25 cellular contexts compared by ENCODE assay signal in genomic region chr17:62923515-62924150, GRCh38.
"Had no signal": no experiment of that assay in that cellular context is flagged by ENCODE, and none has a peak within 500 bp of the region (broad histone marks: within the 10 kb centered on the region; RNA-seq: fewer than 3 reads in every experiment).

No MANE protein-coding gene starts in this region.

- ATAC-seq: heart right ventricle; mucosa of descending colon; naive thymus-derived CD8-positive, alpha-beta T cell; stimulated activated naive B cell treated with anti-CD40 and anti-IgM and Interleukin-4, amounts not matched to agents 10 μg/mL and 1 μg/mL and 100 μg/mL, for 72 hours; stimulated activated naive CD8-positive, alpha-beta T cell treated with anti-CD3 and anti-CD28 coated beads, Interleukin-15, amount 100 ng/mL, for 72 hours had no signal

- H3K4me1 Mint-ChIP-seq: naive thymus-derived CD8-positive, alpha-beta T cell; neural crest cell; stimulated activated naive B cell treated with anti-CD40 and anti-IgM and Interleukin-4, amounts not matched to agents 10 μg/mL and 1 μg/mL and 100 μg/mL, for 72 hours; stimulated activated naive CD8-positive, alpha-beta T cell treated with anti-CD3 and anti-CD28 coated beads, Interleukin-15, amount 100 ng/mL, for 72 hours had no signal

- H3K36me3 Mint-ChIP-seq: naive thymus-derived CD8-positive, alpha-beta T cell; stimulated activated naive B cell treated with anti-CD40 and anti-IgM and Interleukin-4, amounts not matched to agents 10 μg/mL and 1 μg/mL and 100 μg/mL, for 72 hours had no signal

- H3K4me3 Mint-ChIP-seq: endodermal cell; naive thymus-derived CD8-positive, alpha-beta T cell; neural crest cell; stimulated activated naive B cell treated with anti-CD40 and anti-IgM and Interleukin-4, amounts not matched to agents 10 μg/mL and 1 μg/mL and 100 μg/mL, for 72 hours; stimulated activated naive CD8-positive, alpha-beta T cell treated with anti-CD3 and anti-CD28 coated beads, Interleukin-15, amount 100 ng/mL, for 72 hours had no signal

- H3K9me3 ChIP-seq: heart right ventricle, left ventricle myocardium inferior, mucosa of descending colon, pancreas, right lobe of liver, spleen, testis, tibial nerve had no signal

- H3K27me3 Mint-ChIP-seq: stimulated activated naive CD8-positive, alpha-beta T cell treated with anti-CD3 and anti-CD28 coated beads, Interleukin-15, amount 100 ng/mL, for 72 hours had no signal

- H3K27ac Mint-ChIP-seq: endodermal cell; naive thymus-derived CD8-positive, alpha-beta T cell; progenitor cell of endocrine pancreas; stimulated activated naive B cell treated with anti-CD40 and anti-IgM and Interleukin-4, amounts not matched to agents 10 μg/mL and 1 μg/mL and 100 μg/mL, for 72 hours; stimulated activated naive CD8-positive, alpha-beta T cell treated with anti-CD3 and anti-CD28 coated beads, Interleukin-15, amount 100 ng/mL, for 72 hours had no signal

- H3K4me1 ChIP-seq: heart right ventricle, left ventricle myocardium inferior, pancreas, right lobe of liver, spleen, testis, tibial nerve had no signal

- H3K9me3 Mint-ChIP-seq: endodermal cell; naive thymus-derived CD8-positive, alpha-beta T cell; neural crest cell; stimulated activated naive B cell treated with anti-CD40 and anti-IgM and Interleukin-4, amounts not matched to agents 10 μg/mL and 1 μg/mL and 100 μg/mL, for 72 hours; stimulated activated naive CD8-positive, alpha-beta T cell treated with anti-CD3 and anti-CD28 coated beads, Interleukin-15, amount 100 ng/mL, for 72 hours had no signal

- H3K4me3 ChIP-seq: coronary artery, heart right ventricle, left ventricle myocardium inferior, mucosa of descending colon, pancreas, right lobe of liver, spleen, testis, tibial nerve had no signal

- FAIRE-seq: endothelial cell of umbilical vein, frontal cortex, pancreas had no signal

- DNase-seq: caudate nucleus; effector CD4-positive, alpha-beta T cell; endodermal cell; erythroblast; heart right ventricle; islet precursor cell; left ventricle myocardium inferior; mucosa of descending colon; naive thymus-derived CD8-positive, alpha-beta T cell; nucleus accumbens; pancreas; right lobe of liver; spleen; stimulated activated CD4-positive, alpha-beta T cell treated with anti-CD3 and anti-CD28 coated beads, Interleukin-15, amount 100 ng/mL, for 24 hours; stimulated activated CD4-positive, alpha-beta T cell treated with anti-CD3 and anti-CD28 coated beads, Interleukin-1b, Interleukin-23, amount 100 ng/mL, for 48 hours; stimulated activated CD4-positive, alpha-beta T cell treated with anti-CD3 and anti-CD28 coated beads, Interleukin-4, amount 100 ng/mL, for 4 hours; stimulated activated naive B cell treated with anti-CD40 and anti-IgM and Interleukin-4, amounts not matched to agents 10 μg/mL and 1 μg/mL and 100 μg/mL, for 72 hours; stimulated activated naive CD8-positive, alpha-beta T cell treated with anti-CD3 and anti-CD28 coated beads, Interleukin-15, amount 100 ng/mL, for 72 hours; testis had no signal

- H3K36me3 ChIP-seq: heart right ventricle, left ventricle myocardium inferior, pancreas, right lobe of liver, spleen, tibial nerve had no signal

- H3K27ac ChIP-seq: coronary artery, heart right ventricle, left ventricle myocardium inferior, pancreas, right lobe of liver, spleen, testis, tibial nerve had no signal

- H3K27me3 ChIP-seq: pancreas, right lobe of liver, testis, tibial nerve had no signal
